14 cellular contexts compared by ENCODE assay signal in the genomic region with DNA sequence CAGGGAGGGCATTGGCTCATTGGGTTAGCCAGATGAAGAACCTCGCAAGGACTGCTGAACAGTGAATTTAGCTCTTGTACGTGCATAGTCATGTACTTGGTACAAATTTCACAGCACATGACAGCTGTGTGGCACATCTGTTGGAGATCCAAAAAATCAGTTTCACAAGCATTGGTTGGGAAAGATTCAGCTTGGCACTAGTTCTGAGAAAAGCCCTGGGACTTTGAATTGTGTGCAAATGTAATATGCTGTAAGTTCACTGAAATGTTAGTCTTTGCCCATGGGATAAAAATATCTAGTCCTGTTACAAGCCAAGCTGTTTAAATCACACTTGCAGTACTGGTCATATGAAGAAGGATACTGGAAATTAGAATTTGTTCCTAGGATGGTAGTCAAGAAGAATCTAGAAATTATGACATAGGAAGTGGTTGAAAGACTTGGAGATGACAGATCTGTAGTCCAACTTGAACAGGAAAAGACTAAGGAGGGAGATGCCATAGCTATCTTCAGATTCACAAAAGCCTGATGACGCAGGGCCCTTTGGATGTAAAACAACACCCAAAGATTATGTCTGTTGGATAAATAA. TPM values are rescaled to one million over a fixed set of nuclear protein-coding genes. Genes with fewer than 3 reads are reported as not detected.
DNase-seq lines count a peak whose midpoint lies in the region; ATAC-seq and TF ChIP-seq lines count a peak whose summit lies in the region.
"Had no signal": no experiment of that assay in that cellular context is flagged by ENCODE, and none has a peak within 500 bp of the region (broad histone marks: within the 10 kb centered on the region; RNA-seq: fewer than 3 reads in every experiment).

No MANE protein-coding gene starts in this region.

- no peak overlapping the region for H3K4me3 ChIP-seq in AG04449 (ENCODE audit: low read depth, low read length)

- DNase-seq in AG04449 (ENCODE audit: low read depth, low spot score) (peak; percentile 63), NCI-H1694 treated with DMSO at 0.1 percent for 48 hours (lab: John Stamatoyannopoulos, UW) (peak; percentile 60), fibroblast of peridontal ligament (ENCODE audit: extremely low read depth) (peak; percentile 97), omental fat pad (ENCODE audit: low spot score) (no peak), SKM-1 treated with dmso at 0.1 percent for 144 hours (lab: John Stamatoyannopoulos, UW; ENCODE audit: unreplicated experiment) (no peak), hippocampal formation (lab: John Stamatoyannopoulos, UW) (no peak), NCI-H187 treated with DMSO at 0.1 percent for 48 hours (lab: John Stamatoyannopoulos, UW) (no peak)
- no peak for DNase-seq in activated CD8-positive, alpha-beta memory T cell treated with anti-CD3 and anti-CD28 coated beads, Interleukin-2, amount 50 U/mL, for 4 hours
- DNase-seq: DMS79 treated with DMSO at 0.1 percent for 48 hours, H7, NCI-H446, PC-3 had no signal

- no peak for TF ChIP-seq CTCF in AG04449 (IDR thresholded peaks at IDR 0.05; ENCODE audit: insufficient read depth, low read length, missing control alignments)
- TF ChIP-seq CTCF in omental fat pad (IDR thresholded peaks at IDR 0.05) = no peak

- ATAC-seq in omental fat pad (ENCODE audit: low FRiP score) = peak; percentile 65
- ATAC-seq: PC-3 had no signal

- POLR2A ChIA-PET in AG04449 (lab: Yijun Ruan, JAX) = interaction anchor here (1.3 kb wide), 1 partner anchor 14 kb away, joined by 3 read pairs; no protein-coding TSS in a partner anchor

- CTCF ChIA-PET in AG04449 (lab: Yijun Ruan, JAX) = interaction anchor here (1.3 to 7.5 kb wide), 3 partner anchors 10 to 29 kb away, joined by 3 to 63 read pairs (median 18); no protein-coding TSS in a partner anchor

RNA-seq across cellular contexts. Expression of a gene that starts 19.2 kb away (rescaled TPM):
- 10 to 100 TPM in 2 of 4 donors, 1 to 10 TPM in 2; 2.6 to 23.3 (median 7.3) TPM for total RNA-seq in omental fat pad
- total RNA-seq: activated T-helper 2 cell treated with anti-CD3 and anti-CD28 coated beads, Interferon-gamma antibody, Interleukin-2, Interleukin-4, amounts not matched to agents 10 μg/mL and 5 μg/mL and 100 μg/mL, durations not matched to agents 14 hours and 24 hours and 36 hours; T-helper 2 cell treated with Interferon-gamma antibody and Interleukin-4, amounts not matched to agents 100 ng/mL and 5 ng/mL, for 36 hours had no signal

Comparison
In these comparisons a context has a peak if more than half of its experiments do, and no peak if none do; other contexts are left out.
1. DNase-seq: peak in AG04449 (single experiment), NCI-H1694 treated with DMSO at 0.1 percent for 48 hours (single experiment) and fibroblast of peridontal ligament (single experiment); none in omental fat pad (single experiment), SKM-1 treated with dmso at 0.1 percent for 144 hours (single experiment), hippocampal formation (0 of 2), NCI-H187 treated with DMSO at 0.1 percent for 48 hours (single experiment) and activated CD8-positive, alpha-beta memory T cell treated with anti-CD3 and anti-CD28 coated beads, Interleukin-2, amount 50 U/mL, for 4 hours (single experiment).